ENCODE assay signal across 31 cellular contexts in genomic region chr6:14553515-14553914, GRCh38.
DNase-seq lines count a peak whose midpoint lies in the region; ATAC-seq and TF ChIP-seq lines count a peak whose summit lies in the region.
"Had no signal": no experiment of that assay in that cellular context is flagged by ENCODE, and none has a peak within 500 bp of the region (broad histone marks: within the 10 kb centered on the region; RNA-seq: fewer than 3 reads in every experiment).

No MANE protein-coding gene starts in this region.

- TF ChIP-seq CTCF in HEK293 (tag by site-specific recombination; IDR thresholded peaks at IDR 0.05): no peak

- H3K4me1 ChIP-seq in HEK293 (ENCODE audit: control insufficient read depth, insufficient read depth, low read length): no peaks in the 10 kb centered on the region
- H3K4me1 ChIP-seq: BE2C had no signal

- H3K27ac Mint-ChIP-seq in stimulated activated effector memory CD8-positive, alpha-beta T cell treated with anti-CD3 and anti-CD28 coated beads, Interleukin-12 subunit alpha, Interleukin-12 subunit beta, amount 100 ng/mL, for 72 hours: peak overlapping the region; percentile 27
- H3K27ac Mint-ChIP-seq: B cell; CD14-positive monocyte; CD4-positive, alpha-beta T cell; CD8-positive, alpha-beta T cell had no signal

- POLR2A ChIA-PET in HEK293 (lab: Yijun Ruan, JAX): no interaction called here

- no peak for DNase-seq in stimulated activated effector memory CD8-positive, alpha-beta T cell treated with anti-CD3 and anti-CD28 coated beads, Interleukin-12 subunit alpha, Interleukin-12 subunit beta, amount 100 ng/mL, for 72 hours (ENCODE audit: low spot score in 2 of 2)
- DNase-seq in activated CD4-positive, CD25-positive, alpha-beta regulatory T cell treated with anti-CD3 and anti-CD28 coated beads, Interleukin-2, amount 50 U/mL, for 72 hours: no peak
- DNase-seq in NOMO-1 treated with dmso at 0.1 percent for 144 hours (lab: John Stamatoyannopoulos, UW; ENCODE audit: unreplicated experiment): no peak
- DNase-seq: 8988T; ACHN; AML-193; BE2C; C1 segment of cervical spinal cord; Caco-2; Calu3; CD4-positive, alpha-beta memory T cell; CD4-positive, alpha-beta T cell; CD4-positive, CD25-positive, alpha-beta regulatory T cell; CD8-positive, alpha-beta memory T cell; CD8-positive, alpha-beta T cell; COR-L47; DMS 273 treated with DMSO at 0.1 percent for 48 hours; DMS153; DMS53; DMS79; DMS79 treated with DMSO at 0.1 percent for 48 hours; DND-41; EL had no signal

- H3K27ac ChIP-seq in HEK293 (ENCODE audit: extremely low read depth, low read depth, low read length): no peak overlapping the region
- H3K27ac ChIP-seq: 22Rv1; BLaER1; BLaER1 treated with 17β-estradiol and CSF1 and Interleukin-3, amounts not matched to agents 10 nM and 100 nM; C4-2B had no signal

- no peaks in the 10 kb centered on the region for H3K9me3 ChIP-seq in HEK293 (ENCODE audit: control insufficient read depth, insufficient read depth, low read depth, low read length)
- H3K9me3 ChIP-seq: A549, BE2C, Caco-2 had no signal

- H3K36me3 Mint-ChIP-seq in stimulated activated effector memory CD8-positive, alpha-beta T cell treated with anti-CD3 and anti-CD28 coated beads, Interleukin-12 subunit alpha, Interleukin-12 subunit beta, amount 100 ng/mL, for 72 hours: no peaks in the 10 kb centered on the region
- H3K36me3 Mint-ChIP-seq: CD14-positive monocyte; CD4-positive, alpha-beta memory T cell; CD4-positive, CD25-positive, alpha-beta regulatory T cell; CD8-positive, alpha-beta memory T cell; CD8-positive, alpha-beta T cell had no signal

- CTCF ChIA-PET in HEK293 (lab: Yijun Ruan, JAX): interaction anchor here (0.5 kb wide), 1 partner anchor 10 kb away, joined by 3 read pairs; no protein-coding TSS in a partner anchor

- H3K4me3 Mint-ChIP-seq in stimulated activated effector memory CD8-positive, alpha-beta T cell treated with anti-CD3 and anti-CD28 coated beads, Interleukin-12 subunit alpha, Interleukin-12 subunit beta, amount 100 ng/mL, for 72 hours: no peak overlapping the region
- H3K4me3 Mint-ChIP-seq: B cell; CD14-positive monocyte; CD4-positive, alpha-beta memory T cell; CD4-positive, alpha-beta T cell; CD4-positive, CD25-positive, alpha-beta regulatory T cell; CD8-positive, alpha-beta memory T cell; CD8-positive, alpha-beta T cell had no signal

- H3K4me1 Mint-ChIP-seq in stimulated activated effector memory CD8-positive, alpha-beta T cell treated with anti-CD3 and anti-CD28 coated beads, Interleukin-12 subunit alpha, Interleukin-12 subunit beta, amount 100 ng/mL, for 72 hours: no peaks in the 10 kb centered on the region
- H3K4me1 Mint-ChIP-seq: CD4-positive, alpha-beta memory T cell; CD4-positive, CD25-positive, alpha-beta regulatory T cell; CD8-positive, alpha-beta memory T cell had no signal

- ATAC-seq in stimulated activated effector memory CD8-positive, alpha-beta T cell treated with anti-CD3 and anti-CD28 coated beads, Interleukin-12 subunit alpha, Interleukin-12 subunit beta, amount 100 ng/mL, for 72 hours: no peak
- ATAC-seq: A549; CD8-positive, alpha-beta T cell had no signal

- no peaks in the 10 kb centered on the region for H3K36me3 ChIP-seq in HEK293 (ENCODE audit: control insufficient read depth in 2 of 2, insufficient read depth in 1 of 2, low read length in 2 of 2)
- H3K36me3 ChIP-seq: BE2C; BLaER1; BLaER1 treated with 17β-estradiol and CSF1 and Interleukin-3, amounts not matched to agents 10 nM and 100 nM had no signal

- no peak overlapping the region for H3K4me3 ChIP-seq in HEK293 (ENCODE audit: low read depth, low read length)
- H3K4me3 ChIP-seq: A549; BLaER1; BLaER1 treated with 17β-estradiol and CSF1 and Interleukin-3, amounts not matched to agents 10 nM and 100 nM had no signal

- no peaks in the 10 kb centered on the region for H3K9me3 Mint-ChIP-seq in stimulated activated effector memory CD8-positive, alpha-beta T cell treated with anti-CD3 and anti-CD28 coated beads, Interleukin-12 subunit alpha, Interleukin-12 subunit beta, amount 100 ng/mL, for 72 hours
- H3K9me3 Mint-ChIP-seq: CD14-positive monocyte; CD4-positive, alpha-beta memory T cell; CD4-positive, alpha-beta T cell; CD4-positive, CD25-positive, alpha-beta regulatory T cell; CD8-positive, alpha-beta memory T cell; CD8-positive, alpha-beta T cell had no signal

TF ChIP-seq in HEK293, 187 proteins besides CTCF, POLR2A, EP300 and RAD21:
- no peak for TF ChIP-seq BCL11B (tag by site-specific recombination; IDR thresholded peaks at IDR 0.05; ENCODE audit: low read depth)
- TF ChIP-seq ZXDB (tag by site-specific recombination; IDR thresholded peaks at IDR 0.05): no peak
- TF ChIP-seq ZNF610 (tag by site-specific recombination; IDR thresholded peaks at IDR 0.05; ENCODE audit: borderline replicate concordance): peak; percentile 98
- no peak for TF ChIP-seq GLI2 (tag by site-specific recombination; IDR thresholded peaks at IDR 0.05; ENCODE audit: borderline replicate concordance, low read depth)
